ENCODE assay signal across 18 cellular contexts in the genomic region with DNA sequence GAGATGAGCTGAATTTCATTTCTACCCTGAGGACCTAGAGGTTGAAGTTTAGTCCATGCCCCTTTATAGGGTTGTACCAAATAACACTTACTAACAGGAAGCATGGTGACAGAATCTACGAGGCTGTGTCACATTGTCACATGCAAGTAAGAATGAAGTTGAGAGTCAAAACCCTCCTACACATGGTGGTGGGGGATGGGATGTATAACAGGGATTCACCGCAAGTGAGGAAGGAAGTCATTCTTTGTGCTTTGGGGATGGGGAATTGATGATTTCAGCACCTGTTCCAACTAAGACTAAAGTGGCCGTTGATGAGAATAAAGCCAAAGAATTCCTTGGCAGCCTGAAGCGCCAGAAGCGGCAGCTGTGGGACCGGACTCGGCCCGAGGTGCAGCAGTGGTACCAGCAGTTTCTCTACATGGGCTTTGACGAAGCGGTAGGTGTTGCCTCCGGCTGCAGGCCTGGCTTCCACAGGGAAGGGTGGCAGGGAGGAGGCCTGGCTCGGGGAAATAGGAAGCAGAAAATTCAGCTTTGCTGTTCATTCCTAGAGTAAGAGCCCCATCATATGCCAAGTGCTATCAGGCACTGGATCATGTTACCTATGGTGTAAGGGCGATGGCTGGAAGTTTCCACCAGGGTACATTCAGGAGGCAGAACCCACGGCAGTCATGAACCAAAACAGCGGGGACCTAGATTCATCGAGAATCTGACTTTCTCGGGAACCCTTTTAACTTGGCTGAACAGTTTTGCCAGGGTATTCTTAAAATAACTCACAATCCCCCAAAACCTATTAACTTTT.
A peak's percentile ranks its signal among the peaks of the same experiment; 100 is the strongest.
DNase-seq lines count a peak whose midpoint lies in the region; ATAC-seq and TF ChIP-seq lines count a peak whose summit lies in the region.
"Had no signal": no experiment of that assay in that cellular context is flagged by ENCODE, and none has a peak within 500 bp of the region (broad histone marks: within the 10 kb centered on the region; RNA-seq: fewer than 3 reads in every experiment).

No MANE protein-coding gene starts in this region.

- no peaks in the 10 kb centered on the region for H3K36me3 Mint-ChIP-seq in activated CD4-positive, alpha-beta T cell treated with anti-CD3 and anti-CD28 coated beads for 36 hours (ENCODE audit: low read depth)
- no peaks in the 10 kb centered on the region for H3K36me3 Mint-ChIP-seq in CD4-positive, CD25-positive, alpha-beta regulatory T cell
- peaks cover 3% of the 10 kb centered on the region for H3K36me3 Mint-ChIP-seq in activated CD8-positive, alpha-beta T cell treated with anti-CD3 and anti-CD28 coated beads, Interleukin-2, amount 10 ng/mL, durations not matched to agents 7 days and 5 days (ENCODE audit: low read depth)

- no peaks in the 10 kb centered on the region for H3K27me3 Mint-ChIP-seq in activated CD4-positive, alpha-beta T cell treated with anti-CD3 and anti-CD28 coated beads for 36 hours
- H3K27me3 Mint-ChIP-seq in CD4-positive, CD25-positive, alpha-beta regulatory T cell, result peaks cover 16% of the 10 kb centered on the region
- no peaks in the 10 kb centered on the region for H3K27me3 Mint-ChIP-seq in activated CD8-positive, alpha-beta T cell treated with anti-CD3 and anti-CD28 coated beads, Interleukin-2, amount 10 ng/mL, durations not matched to agents 7 days and 5 days (ENCODE audit: low read depth)

- H3K27me3 ChIP-seq in CD4-positive, CD25-positive, alpha-beta regulatory T cell (ENCODE audit: control insufficient read depth, insufficient read depth, low read length), result no peaks in the 10 kb centered on the region
- H3K27me3 ChIP-seq in gastrocnemius medialis, result no peaks in the 10 kb centered on the region

- H3K4me1 Mint-ChIP-seq in activated CD4-positive, alpha-beta T cell treated with anti-CD3 and anti-CD28 coated beads for 36 hours, result peaks cover 28% of the 10 kb centered on the region
- peaks cover 0 to 22% (median 5%) of the 10 kb centered on the region in 4 donors for H3K4me1 Mint-ChIP-seq in CD4-positive, CD25-positive, alpha-beta regulatory T cell
- H3K4me1 Mint-ChIP-seq in activated CD8-positive, alpha-beta T cell treated with anti-CD3 and anti-CD28 coated beads, Interleukin-2, amount 10 ng/mL, durations not matched to agents 7 days and 5 days (ENCODE audit: low read depth), result peaks cover 24% of the 10 kb centered on the region

- peak; percentile 81 for ATAC-seq in activated CD4-positive, alpha-beta T cell treated with anti-CD3 and anti-CD28 coated beads for 36 hours
- ATAC-seq in CD4-positive, CD25-positive, alpha-beta regulatory T cell (ENCODE audit: low read depth in 2 of 2), result no peak
- no peak for ATAC-seq in activated CD8-positive, alpha-beta T cell treated with anti-CD3 and anti-CD28 coated beads, Interleukin-2, amount 10 ng/mL, durations not matched to agents 7 days and 5 days
- ATAC-seq in gastrocnemius medialis, result peak; percentile 83 to 91
- ATAC-seq in GM21367 (IDR thresholded peaks at IDR 0.05; ENCODE audit: unreplicated experiment), result no peak

- CTCF ChIA-PET in activated CD4-positive, alpha-beta T cell treated with anti-CD3 and anti-CD28 coated beads for 36 hours (lab: Charles Lee), result interaction anchor here (1.6 kb wide), 1 partner anchor 11 kb away, joined by 6 read pairs; no protein-coding TSS in a partner anchor
- CTCF ChIA-PET in activated CD8-positive, alpha-beta T cell treated with anti-CD3 and anti-CD28 coated beads, Interleukin-2, amount 10 ng/mL, durations not matched to agents 7 days and 5 days (lab: Charles Lee), result no interaction called here

- H3K27ac ChIP-seq in CD4-positive, CD25-positive, alpha-beta regulatory T cell (ENCODE audit: insufficient read depth, low read length, poor library complexity, severe bottlenecking), result no peak overlapping the region
- no peak overlapping the region for H3K27ac ChIP-seq in gastrocnemius medialis
- H3K27ac ChIP-seq: KMS-11, RWPE1 had no signal

- TF ChIP-seq CTCF in gastrocnemius medialis (IDR thresholded peaks at IDR 0.05 in 4 of 5, conservative IDR thresholded peaks at IDR 0.05 in 1 of 5) (no peak), GM10266 (IDR thresholded peaks at IDR 0.05; ENCODE audit: control insufficient read depth, insufficient read depth, low read depth, missing control alignments) (no peak)

- H3K4me1 ChIP-seq in CD4-positive, CD25-positive, alpha-beta regulatory T cell (ENCODE audit: control insufficient read depth, insufficient read depth, low read length, poor library complexity, severe bottlenecking), result no peaks in the 10 kb centered on the region
- H3K4me1 ChIP-seq in gastrocnemius medialis, result peaks cover 8 to 14% of the 10 kb centered on the region in 2 donors

- no peak for TF ChIP-seq POLR2A in gastrocnemius medialis (IDR thresholded peaks at IDR 0.05)

- peak overlapping the region; percentile 34 for H3K27ac Mint-ChIP-seq in activated CD4-positive, alpha-beta T cell treated with anti-CD3 and anti-CD28 coated beads for 36 hours
- H3K27ac Mint-ChIP-seq in CD4-positive, CD25-positive, alpha-beta regulatory T cell, result peak overlapping the region in 2 of 3 donors; percentile 41 to 84
- no peak overlapping the region for H3K27ac Mint-ChIP-seq in activated CD8-positive, alpha-beta T cell treated with anti-CD3 and anti-CD28 coated beads, Interleukin-2, amount 10 ng/mL, durations not matched to agents 7 days and 5 days
- H3K27ac Mint-ChIP-seq: HFFc6 had no signal

- peak; percentile 46 for DNase-seq in activated CD4-positive, alpha-beta T cell treated with anti-CD3 and anti-CD28 coated beads for 36 hours
- no peak for DNase-seq in activated CD4-positive, alpha-beta T cell treated with anti-CD3 and anti-CD28 coated beads, Interleukin-2, amount 50 U/mL, for 48 hours
- no peak for DNase-seq in CD4-positive, CD25-positive, alpha-beta regulatory T cell
- peak; percentile 15 for DNase-seq in activated CD8-positive, alpha-beta T cell treated with anti-CD3 and anti-CD28 coated beads, Interleukin-2, amount 10 ng/mL, durations not matched to agents 7 days and 5 days
- DNase-seq in gastrocnemius medialis, result peak in 1 of 2 donors; percentile 7
- no peak for DNase-seq in NCI-H82 treated with DMSO at 0.1 percent for 48 hours (lab: John Stamatoyannopoulos, UW; ENCODE audit: unreplicated experiment)
- DNase-seq in GM10266 (ENCODE audit: extremely low spot score), result no peak
- DNase-seq: GDM1; GOT3; HFFc6; NCI-H1105; NCI-H1694; NCI-H2107; NCI-H69; NK-92 treated with Interleukin-12 subunit alpha and Interleukin-12 subunit beta, amount 100 ng/mL, for 24 hours had no signal

- H3K36me3 ChIP-seq in CD4-positive, CD25-positive, alpha-beta regulatory T cell (ENCODE audit: control insufficient read depth, insufficient read depth, low read length), result no peaks in the 10 kb centered on the region
- H3K36me3 ChIP-seq in gastrocnemius medialis, result no peaks in the 10 kb centered on the region

- no peaks in the 10 kb centered on the region for H3K9me3 Mint-ChIP-seq in activated CD4-positive, alpha-beta T cell treated with anti-CD3 and anti-CD28 coated beads for 36 hours (ENCODE audit: low read depth)
- H3K9me3 Mint-ChIP-seq in CD4-positive, CD25-positive, alpha-beta regulatory T cell, result no peaks in the 10 kb centered on the region
- no peaks in the 10 kb centered on the region for H3K9me3 Mint-ChIP-seq in activated CD8-positive, alpha-beta T cell treated with anti-CD3 and anti-CD28 coated beads, Interleukin-2, amount 10 ng/mL, durations not matched to agents 7 days and 5 days (ENCODE audit: insufficient read depth)
- H3K9me3 Mint-ChIP-seq: HFFc6 had no signal

- in situ Hi-C loops in gastrocnemius medialis (cut with MboI; ENCODE audit: low sequenced_read_pairs in 4 of 4), result loop anchor here in 1 of 4 donors (10.0 kb wide), 1 partner anchor 499 kb away; no protein-coding TSS in a partner anchor

- H3K4me3 ChIP-seq in CD4-positive, CD25-positive, alpha-beta regulatory T cell (ENCODE audit: low read depth, low read length), result no peak overlapping the region
- peak overlapping the region in 2 of 4 donors; percentile 29 to 41 for H3K4me3 ChIP-seq in gastrocnemius medialis

- H3K4me3 Mint-ChIP-seq in activated CD4-positive, alpha-beta T cell treated with anti-CD3 and anti-CD28 coated beads for 36 hours, result no peak overlapping the region
- no peak overlapping the region for H3K4me3 Mint-ChIP-seq in CD4-positive, CD25-positive, alpha-beta regulatory T cell
- no peak overlapping the region for H3K4me3 Mint-ChIP-seq in activated CD8-positive, alpha-beta T cell treated with anti-CD3 and anti-CD28 coated beads, Interleukin-2, amount 10 ng/mL, durations not matched to agents 7 days and 5 days
- H3K4me3 Mint-ChIP-seq: HFFc6 had no signal

- no peaks in the 10 kb centered on the region for H3K9me3 ChIP-seq in CD4-positive, CD25-positive, alpha-beta regulatory T cell (ENCODE audit: control insufficient read depth in 2 of 2, low read length in 2 of 2)
- H3K9me3 ChIP-seq in gastrocnemius medialis, result no peaks in the 10 kb centered on the region

- POLR2A ChIA-PET in activated CD4-positive, alpha-beta T cell treated with anti-CD3 and anti-CD28 coated beads for 36 hours (lab: Charles Lee), result no interaction called here
- POLR2A ChIA-PET in activated CD8-positive, alpha-beta T cell treated with anti-CD3 and anti-CD28 coated beads, Interleukin-2, amount 10 ng/mL, durations not matched to agents 7 days and 5 days (lab: Charles Lee), result no interaction called here

- intact Hi-C loops in activated CD4-positive, alpha-beta T cell treated with anti-CD3 and anti-CD28 coated beads for 36 hours (cut with DNase I, micrococcal nuclease), result no loop called here
- intact Hi-C loops in gastrocnemius medialis (cut with DNase I; ENCODE audit: low total_unique reads), result no loop called here

Comparison
In these comparisons a context has a peak if more than half of its experiments do, and no peak if none do; other contexts are left out.
1. DNase-seq: peak in activated CD4-positive, alpha-beta T cell treated with anti-CD3 and anti-CD28 coated beads for 36 hours (single experiment) and activated CD8-positive, alpha-beta T cell treated with anti-CD3 and anti-CD28 coated beads, Interleukin-2, amount 10 ng/mL, durations not matched to agents 7 days and 5 days (single experiment); none in activated CD4-positive, alpha-beta T cell treated with anti-CD3 and anti-CD28 coated beads, Interleukin-2, amount 50 U/mL, for 48 hours (0 of 2), CD4-positive, CD25-positive, alpha-beta regulatory T cell (0 of 3), NCI-H82 treated with DMSO at 0.1 percent for 48 hours (single experiment) and GM10266 (single experiment).
2. ATAC-seq: peak in activated CD4-positive, alpha-beta T cell treated with anti-CD3 and anti-CD28 coated beads for 36 hours (single experiment) and gastrocnemius medialis (2 of 2); none in CD4-positive, CD25-positive, alpha-beta regulatory T cell (0 of 2), activated CD8-positive, alpha-beta T cell treated with anti-CD3 and anti-CD28 coated beads, Interleukin-2, amount 10 ng/mL, durations not matched to agents 7 days and 5 days (single experiment) and GM21367 (single experiment).